ENCODE assay signal across 21 cellular contexts in genomic region chr22:26812731-26813130, GRCh38.
DNase-seq lines count a peak whose midpoint lies in the region; ATAC-seq and TF ChIP-seq lines count a peak whose summit lies in the region.
"Had no signal": no experiment of that assay in that cellular context is flagged by ENCODE, and none has a peak within 500 bp of the region (broad histone marks: within the 10 kb centered on the region; RNA-seq: fewer than 3 reads in every experiment).

No MANE protein-coding gene starts in this region.

- DNase-seq in AG09309 (ENCODE audit: low read depth) = peak; percentile 38
- DNase-seq in GM04503 (ENCODE audit: low read depth) = peak; percentile 11
- DNase-seq in amniotic epithelial cell (ENCODE audit: low read depth) = peak; percentile 59
- peak; percentile 60 for DNase-seq in fibroblast of villous mesenchyme (ENCODE audit: low read depth)
- DNase-seq in AG08395 (ENCODE audit: low spot score) = no peak
- DNase-seq in substantia nigra (lab: John Stamatoyannopoulos, UW) = no peak
- DNase-seq: 8988T; AML-193; Caco-2; CD4-positive, alpha-beta T cell; DMS153; DMS79; GF-D8; HCEC 1CT; KG1 had no signal

- no peak for TF ChIP-seq CTCF in AG09309 (IDR thresholded peaks at IDR 0.05; ENCODE audit: control insufficient read depth, insufficient read depth, low read depth, low read length, missing control alignments)
- TF ChIP-seq CTCF in fibroblast of villous mesenchyme (IDR thresholded peaks at IDR 0.05; ENCODE audit: insufficient read depth, low read depth, low read length) = no peak

- H3K4me3 ChIP-seq in AG09309 (ENCODE audit: control insufficient read depth, low read depth, low read length) (no peak overlapping the region), fibroblast of villous mesenchyme (ENCODE audit: low read depth, low read length) (no peak overlapping the region)
- H3K4me3 ChIP-seq: GM12878, GM23338 had no signal

- no peak for ATAC-seq in GM21367 (IDR thresholded peaks at IDR 0.05; ENCODE audit: unreplicated experiment)
- no peak for ATAC-seq in HG03039 (IDR thresholded peaks at IDR 0.05; ENCODE audit: unreplicated experiment)
- ATAC-seq: GM12878, GM23338, HepG2 had no signal

- no peak overlapping the region for H3K27ac ChIP-seq in substantia nigra (ENCODE audit: low read depth, low read length, poor library complexity, severe bottlenecking)
- H3K27ac ChIP-seq: C4-2B had no signal

Comparison
In these comparisons a context has a peak if more than half of its experiments do, and no peak if none do; other contexts are left out.
1. DNase-seq: peak in AG09309 (single experiment), GM04503 (single experiment), amniotic epithelial cell (single experiment) and fibroblast of villous mesenchyme (single experiment); none in AG08395 (single experiment) and substantia nigra (0 of 49).